ENCODE assay signal across 15 cellular contexts in genomic region chr15:27851811-27852210, GRCh38.
DNase-seq lines count a peak whose midpoint lies in the region; ATAC-seq and TF ChIP-seq lines count a peak whose summit lies in the region.
"Had no signal": no experiment of that assay in that cellular context is flagged by ENCODE, and none has a peak within 500 bp of the region (broad histone marks: within the 10 kb centered on the region; RNA-seq: fewer than 3 reads in every experiment).

No MANE protein-coding gene starts in this region.

- no peaks in the 10 kb centered on the region for H3K4me1 ChIP-seq in RWPE2 (ENCODE audit: insufficient read depth, poor library complexity, severe bottlenecking)
- no peaks in the 10 kb centered on the region for H3K4me1 ChIP-seq in esophagus muscularis mucosa
- no peaks in the 10 kb centered on the region for H3K4me1 ChIP-seq in stomach

- TF ChIP-seq CTCF in RWPE2 (IDR thresholded peaks at IDR 0.05; ENCODE audit: poor library complexity, severe bottlenecking) (no peak), esophagus muscularis mucosa (IDR thresholded peaks at IDR 0.05) (no peak), stomach (IDR thresholded peaks at IDR 0.05) (no peak), brain microvascular endothelial cell (IDR thresholded peaks at IDR 0.05; ENCODE audit: low read depth, low read length, missing control alignments) (no peak)

- WGBS in esophagus muscularis mucosa, result 69% methylated on average over 5 of the region's 5 CpGs
- 65 to 80% (median 70%) methylated on average over 5 of the region's 5 CpGs for WGBS in stomach, 5 donors

- H3K4me3 ChIP-seq in RWPE2 (ENCODE audit: severe bottlenecking) (no peak overlapping the region), esophagus muscularis mucosa (no peak overlapping the region), stomach (no peak overlapping the region), brain microvascular endothelial cell (ENCODE audit: low read depth, low read length) (no peak overlapping the region)
- H3K4me3 ChIP-seq: GM23338 had no signal

- DNase-seq in RWPE2 (ENCODE audit: low spot score), result peak; percentile 51
- DNase-seq in esophagus muscularis mucosa (ENCODE audit: extremely low spot score), result peak; percentile 85
- DNase-seq in stomach, result peak; percentile 10
- no peak for DNase-seq in brain microvascular endothelial cell
- no peak for DNase-seq in NCI-H1105 treated with DMSO at 0.1 percent for 48 hours (lab: John Stamatoyannopoulos, UW)
- DNase-seq: C1 segment of cervical spinal cord; Calu3; CD4-positive, alpha-beta memory T cell; COR-L47; DND-41; H9; HFFc6 had no signal

- H3K9me3 ChIP-seq in RWPE2 (ENCODE audit: severe bottlenecking) (no peaks in the 10 kb centered on the region), esophagus muscularis mucosa (peaks cover 0 to 5% (median 0%) of the 10 kb centered on the region in 4 donors), stomach (peaks cover 0 to 81% (median 44%) of the 10 kb centered on the region in 4 donors)

- H3K36me3 ChIP-seq in RWPE2 (ENCODE audit: low read depth) (no peaks in the 10 kb centered on the region), esophagus muscularis mucosa (no peaks in the 10 kb centered on the region), stomach (no peaks in the 10 kb centered on the region), brain microvascular endothelial cell (replicated peaks) (no peaks in the 10 kb centered on the region)

- in situ Hi-C loops in brain microvascular endothelial cell (cut with HindIII; ENCODE audit: low pct_ligation_motif_present, low sequenced_read_pairs), result no loop called here

- H3K27ac ChIP-seq in RWPE2 (ENCODE audit: poor library complexity, severe bottlenecking) (no peak overlapping the region), esophagus muscularis mucosa (replicated peaks in 1 of 4) (no peak overlapping the region), stomach (no peak overlapping the region), brain microvascular endothelial cell (no peak overlapping the region)

- no peak for TF ChIP-seq POLR2A in esophagus muscularis mucosa (IDR thresholded peaks at IDR 0.05; ENCODE audit: low read depth)
- no peak for TF ChIP-seq POLR2A in stomach (IDR thresholded peaks at IDR 0.05)

- H3K27me3 ChIP-seq in RWPE2 (ENCODE audit: insufficient read depth, poor library complexity, severe bottlenecking) (no peaks in the 10 kb centered on the region), esophagus muscularis mucosa (no peaks in the 10 kb centered on the region), stomach (no peaks in the 10 kb centered on the region), brain microvascular endothelial cell (replicated peaks) (no peaks in the 10 kb centered on the region)

- ATAC-seq in RWPE2 (ENCODE audit: low read depth) (no peak), GM19463 (IDR thresholded peaks at IDR 0.05; ENCODE audit: unreplicated experiment) (no peak)
- ATAC-seq: GM23338, HCT116 had no signal

- intact Hi-C loops in esophagus muscularis mucosa (cut with DNase I), result no loop called here
- intact Hi-C loops in stomach (cut with DNase I; ENCODE audit: low total_unique reads), result no loop called here

- TF ChIP-seq EP300 in esophagus muscularis mucosa (IDR thresholded peaks at IDR 0.05) (no peak), stomach (IDR thresholded peaks at IDR 0.05) (no peak)

Comparison
In these comparisons a context has a peak if more than half of its experiments do, and no peak if none do; other contexts are left out.
1. DNase-seq: peak in RWPE2 (single experiment), esophagus muscularis mucosa (single experiment) and stomach (single experiment); none in brain microvascular endothelial cell (single experiment) and NCI-H1105 treated with DMSO at 0.1 percent for 48 hours (single experiment).